21 cellular contexts compared by ENCODE assay signal in the genomic region with DNA sequence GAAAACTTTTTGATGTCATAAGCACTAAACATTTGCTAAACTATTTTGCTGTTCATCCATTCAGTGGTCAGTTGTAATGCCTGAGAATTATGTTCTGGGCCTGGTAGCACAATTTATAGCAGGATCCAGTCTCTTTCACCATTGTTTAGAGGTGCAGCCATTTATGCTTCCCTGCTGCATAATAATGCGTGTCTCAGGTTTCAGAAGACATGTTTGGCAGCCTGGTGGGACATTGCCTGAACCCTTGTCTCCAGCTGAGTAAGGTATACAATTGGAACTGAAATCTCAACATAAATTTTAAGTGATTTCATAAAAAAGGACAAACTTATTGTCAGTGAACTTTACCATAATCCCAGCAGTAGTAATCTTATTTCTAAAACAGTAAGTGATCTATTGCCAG.
DNase-seq lines count a peak whose midpoint lies in the region; ATAC-seq and TF ChIP-seq lines count a peak whose summit lies in the region.
"Had no signal": no experiment of that assay in that cellular context is flagged by ENCODE, and none has a peak within 500 bp of the region (broad histone marks: within the 10 kb centered on the region; RNA-seq: fewer than 3 reads in every experiment).

No MANE protein-coding gene starts in this region.

- H3K4me3 ChIP-seq in HEK293 (ENCODE audit: low read depth, low read length) (no peak overlapping the region), Karpas-422 (ENCODE audit: low read length) (no peak overlapping the region)
- H3K4me3 ChIP-seq: BLaER1 treated with 17β-estradiol and CSF1 and Interleukin-3, amounts not matched to agents 10 nM and 100 nM; GM23248 had no signal

- H3K9me3 ChIP-seq in HEK293 (ENCODE audit: control insufficient read depth, insufficient read depth, low read depth, low read length) (no peaks in the 10 kb centered on the region), Karpas-422 (ENCODE audit: low read length) (no peaks in the 10 kb centered on the region)
- H3K9me3 ChIP-seq: BLaER1 treated with 17β-estradiol and CSF1 and Interleukin-3, amounts not matched to agents 10 nM and 100 nM had no signal

- no peaks in the 10 kb centered on the region for H3K79me2 ChIP-seq in Karpas-422 (ENCODE audit: low read length)

- DNase-seq in NCI-H345 (lab: John Stamatoyannopoulos, UW): peak; percentile 7
- no peak for DNase-seq in NCI-H345 treated with DMSO at 0.1 percent for 48 hours (lab: John Stamatoyannopoulos, UW; ENCODE audit: unreplicated experiment)
- DNase-seq in NCI-H69 (lab: John Stamatoyannopoulos, UW): peak; percentile 86
- DNase-seq in NCI-H1092 (lab: John Stamatoyannopoulos, UW): no peak
- DNase-seq in Karpas-422: no peak
- DNase-seq: AML-193; CD4-positive, alpha-beta T cell; GM23248; H9; Kasumi-1; NCI-H1105; NCI-H1436 treated with DMSO at 0.1 percent for 48 hours; NCI-H2029; NCI-H510A; NCI-H774; Right ventricle myocardium superior; RPMI8226; T-cell had no signal

- H3K4me1 ChIP-seq in HEK293 (ENCODE audit: control insufficient read depth, insufficient read depth, low read length) (no peaks in the 10 kb centered on the region), Karpas-422 (ENCODE audit: low read length) (no peaks in the 10 kb centered on the region)

- no peaks in the 10 kb centered on the region for H3K27me3 ChIP-seq in Karpas-422 (ENCODE audit: low read length)
- H3K27me3 ChIP-seq: BLaER1 treated with 17β-estradiol and CSF1 and Interleukin-3, amounts not matched to agents 10 nM and 100 nM had no signal

- H3K36me3 ChIP-seq in HEK293 (ENCODE audit: control insufficient read depth in 2 of 2, insufficient read depth in 1 of 2, low read length in 2 of 2) (peaks cover 0 to 6% of the 10 kb centered on the region in 2 experiments), Karpas-422 (ENCODE audit: insufficient read depth, low read length) (peaks cover 20% of the 10 kb centered on the region; the same call in 1 of the 2 replicates)

- no peak for ATAC-seq in HG03442 (IDR thresholded peaks at IDR 0.05; ENCODE audit: unreplicated experiment)
- ATAC-seq: T-cell had no signal

- H3K4me2 ChIP-seq in Karpas-422 (ENCODE audit: low read depth, low read length, poor library complexity, severe bottlenecking): no peak overlapping the region
- H3K4me2 ChIP-seq: BLaER1 treated with 17β-estradiol and CSF1 and Interleukin-3, amounts not matched to agents 10 nM and 100 nM had no signal

- TF ChIP-seq CTCF in HEK293 (tag by site-specific recombination; IDR thresholded peaks at IDR 0.05): no peak

- CTCF ChIA-PET in HEK293 (lab: Yijun Ruan, JAX): interaction anchor here (1.1 kb wide), 1 partner anchor 468 kb away, joined by 3 read pairs; no protein-coding TSS in a partner anchor

- no peak overlapping the region for H3K9ac ChIP-seq in Karpas-422 (ENCODE audit: low read length)
- H3K9ac ChIP-seq: BLaER1 treated with 17β-estradiol and CSF1 and Interleukin-3, amounts not matched to agents 10 nM and 100 nM; GM23248 had no signal

- H3K9me2 ChIP-seq in Karpas-422 (replicated peaks; ENCODE audit: insufficient read depth, low read length): no peaks in the 10 kb centered on the region; the same call in 1 of the 2 replicates

- no peak overlapping the region for H3K27ac ChIP-seq in HEK293 (ENCODE audit: extremely low read depth, low read depth, low read length)
- no peak overlapping the region for H3K27ac ChIP-seq in Karpas-422 (ENCODE audit: low read length)
- H3K27ac ChIP-seq: BLaER1 treated with 17β-estradiol and CSF1 and Interleukin-3, amounts not matched to agents 10 nM and 100 nM; GM23248 had no signal

- H4K20me1 ChIP-seq in Karpas-422 (ENCODE audit: insufficient read depth, low read depth, low read length): no peaks in the 10 kb centered on the region
- H4K20me1 ChIP-seq: BLaER1 treated with 17β-estradiol and CSF1 and Interleukin-3, amounts not matched to agents 10 nM and 100 nM had no signal

- H2AFZ ChIP-seq in Karpas-422 (ENCODE audit: low read length): no peak overlapping the region
- H2AFZ ChIP-seq: GM23248 had no signal

- POLR2A ChIA-PET in HEK293 (lab: Yijun Ruan, JAX): no interaction called here

TF ChIP-seq in HEK293, 187 proteins besides CTCF, POLR2A, EP300 and RAD21:
- TF ChIP-seq ZNF843 (tag by site-specific recombination; IDR thresholded peaks at IDR 0.05): no peak
- TF ChIP-seq, protein P1, sequence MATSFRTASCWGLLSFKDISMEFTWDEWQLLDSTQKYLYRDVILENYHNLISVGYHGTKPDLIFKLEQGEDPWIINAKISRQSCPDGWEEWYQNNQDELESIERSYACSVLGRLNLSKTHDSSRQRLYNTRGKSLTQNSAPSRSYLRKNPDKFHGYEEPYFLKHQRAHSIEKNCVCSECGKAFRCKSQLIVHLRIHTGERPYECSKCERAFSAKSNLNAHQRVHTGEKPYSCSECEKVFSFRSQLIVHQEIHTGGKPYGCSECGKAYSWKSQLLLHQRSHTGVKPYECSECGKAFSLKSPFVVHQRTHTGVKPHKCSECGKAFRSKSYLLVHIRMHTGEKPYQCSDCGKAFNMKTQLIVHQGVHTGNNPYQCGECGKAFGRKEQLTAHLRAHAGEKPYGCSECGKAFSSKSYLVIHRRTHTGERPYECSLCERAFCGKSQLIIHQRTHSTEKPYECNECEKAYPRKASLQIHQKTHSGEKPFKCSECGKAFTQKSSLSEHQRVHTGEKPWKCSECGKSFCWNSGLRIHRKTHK (tag by site-specific recombination; IDR thresholded peaks at IDR 0.05): no peak
- no peak for TF ChIP-seq ZNF785 (tag by site-specific recombination; IDR thresholded peaks at IDR 0.05)
- TF ChIP-seq, protein P2, sequence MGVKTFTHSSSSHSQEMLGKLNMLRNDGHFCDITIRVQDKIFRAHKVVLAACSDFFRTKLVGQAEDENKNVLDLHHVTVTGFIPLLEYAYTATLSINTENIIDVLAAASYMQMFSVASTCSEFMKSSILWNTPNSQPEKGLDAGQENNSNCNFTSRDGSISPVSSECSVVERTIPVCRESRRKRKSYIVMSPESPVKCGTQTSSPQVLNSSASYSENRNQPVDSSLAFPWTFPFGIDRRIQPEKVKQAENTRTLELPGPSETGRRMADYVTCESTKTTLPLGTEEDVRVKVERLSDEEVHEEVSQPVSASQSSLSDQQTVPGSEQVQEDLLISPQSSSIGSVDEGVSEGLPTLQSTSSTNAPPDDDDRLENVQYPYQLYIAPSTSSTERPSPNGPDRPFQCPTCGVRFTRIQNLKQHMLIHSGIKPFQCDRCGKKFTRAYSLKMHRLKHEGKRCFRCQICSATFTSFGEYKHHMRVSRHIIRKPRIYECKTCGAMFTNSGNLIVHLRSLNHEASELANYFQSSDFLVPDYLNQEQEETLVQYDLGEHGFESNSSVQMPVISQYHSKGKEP (tag by site-specific recombination; IDR thresholded peaks at IDR 0.05): 0 out of 2 replicates have a peak, but pooled peaks have one; percentile 7
- 0 out of 2 replicates have a peak, but pooled peaks have one; percentile 10 for TF ChIP-seq FEZF1 (tag by site-specific recombination; IDR thresholded peaks at IDR 0.05)
- TF ChIP-seq ZIC2 (tag by site-specific recombination; IDR thresholded peaks at IDR 0.05): peak; percentile 37

Comparison
In these comparisons a context has a peak if more than half of its experiments do, and no peak if none do; other contexts are left out.
1. DNase-seq: peak in NCI-H345 (single experiment) and NCI-H69 (single experiment); none in NCI-H345 treated with DMSO at 0.1 percent for 48 hours (single experiment), NCI-H1092 (single experiment) and Karpas-422 (single experiment).